8 cellular contexts compared by ENCODE assay signal in the genomic region with DNA sequence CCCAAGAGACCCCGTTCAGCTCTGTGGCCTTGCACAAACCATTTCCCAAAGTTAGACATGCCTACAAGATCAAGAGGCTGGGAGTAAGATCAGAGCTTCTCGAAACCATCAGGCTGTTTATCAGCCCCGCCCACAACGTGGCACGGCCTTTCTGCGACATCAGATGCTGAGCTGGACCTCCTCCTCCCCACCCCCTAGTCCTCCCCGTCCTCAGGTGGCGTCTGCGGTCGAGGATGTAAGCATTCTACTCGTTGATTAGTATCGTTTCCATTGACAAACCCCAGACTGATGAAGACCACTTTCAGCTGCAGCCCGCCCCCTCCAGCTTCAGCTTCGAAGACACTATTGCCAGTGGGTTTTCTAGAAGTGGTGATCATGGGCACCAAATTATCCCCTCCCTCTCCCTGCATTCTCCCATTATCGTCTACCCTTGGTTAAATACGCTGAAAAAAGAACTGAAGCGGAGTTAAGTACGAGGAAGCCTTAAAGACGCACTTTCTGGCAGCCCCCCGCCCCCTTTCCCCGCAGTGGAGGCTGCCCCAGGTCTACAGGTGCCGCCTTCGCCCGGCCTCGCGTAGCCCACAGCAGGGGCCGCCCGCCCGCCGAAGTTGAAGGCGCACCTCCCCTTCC. TPM values are rescaled to one million over a fixed set of nuclear protein-coding genes. Genes with fewer than 3 reads are reported as not detected.
DNase-seq lines count a peak whose midpoint lies in the region; ATAC-seq and TF ChIP-seq lines count a peak whose summit lies in the region.

No MANE protein-coding gene starts in this region.

- H3K4me2 ChIP-seq in BLaER1 treated with 17β-estradiol and CSF1 and Interleukin-3, amounts not matched to agents 10 nM and 100 nM, result peak overlapping the region; percentile 86 to 100 (median 98)

- ATAC-seq in GM19351 (IDR thresholded peaks at IDR 0.05; ENCODE audit: unreplicated experiment) (peak; percentile 42), HG03196 (IDR thresholded peaks at IDR 0.05; ENCODE audit: unreplicated experiment) (no peak)

- intact Hi-C loops in MCF 10A (cut with micrococcal nuclease), result loop anchor here (1.0 to 5.0 kb wide), 3 partner anchors 52 to 853 kb away; a partner anchor contains a TSS

- peak; percentile 39 for DNase-seq in NCI-H510A treated with DMSO at 0.1 percent for 48 hours (lab: John Stamatoyannopoulos, UW)
- peak; percentile 61 for DNase-seq in MCF 10A (ENCODE audit: unreplicated experiment)
- peak; percentile 57 for DNase-seq in iris pigment epithelial cell (ENCODE audit: low read depth)
- peak; percentile 26 for DNase-seq in stimulated activated CD8-positive, alpha-beta memory T cell treated with anti-CD3 and anti-CD28 coated beads, Interleukin-4, amount 100 ng/mL, for 48 hours
- DNase-seq in cerebellar nuclear complex (lab: John Stamatoyannopoulos, UW), result no peak

- H3K9ac ChIP-seq in BLaER1 treated with 17β-estradiol and CSF1 and Interleukin-3, amounts not matched to agents 10 nM and 100 nM, result peak overlapping the region; percentile 50 to 79 (median 71); a peak in 20 of 22 replicates

- peaks cover 32 to 72% (median 60%) of the 10 kb centered on the region in 11 experiments for H3K27me3 ChIP-seq in BLaER1 treated with 17β-estradiol and CSF1 and Interleukin-3, amounts not matched to agents 10 nM and 100 nM

- peak overlapping the region; percentile 72 to 92 (median 76) for H3K4me3 ChIP-seq in BLaER1 treated with 17β-estradiol and CSF1 and Interleukin-3, amounts not matched to agents 10 nM and 100 nM

- H4K20me1 ChIP-seq in BLaER1 treated with 17β-estradiol and CSF1 and Interleukin-3, amounts not matched to agents 10 nM and 100 nM, result peaks cover 0 to 24% (median 0%) of the 10 kb centered on the region in 11 experiments; a peak in 7 of 22 replicates

- peak overlapping the region in 2 of 11 experiments; percentile 15 to 40; a peak in 3 of 22 replicates for H3K27ac ChIP-seq in BLaER1 treated with 17β-estradiol and CSF1 and Interleukin-3, amounts not matched to agents 10 nM and 100 nM

- H3K4me1 Mint-ChIP-seq in MCF 10A (ENCODE audit: insufficient read depth, unreplicated experiment), result peaks cover 38% of the 10 kb centered on the region

- POLR2A ChIA-PET in MCF 10A (lab: Yijun Ruan, JAX), result interaction anchor here (0.7 to 2.0 kb wide), 7 partner anchors 12 to 507 kb away, joined by 3 to 6 read pairs (median 4); a partner anchor contains a TSS

- H3K27ac Mint-ChIP-seq in MCF 10A (ENCODE audit: low read depth, unreplicated experiment), result peak overlapping the region; percentile 86

- CTCF ChIA-PET in MCF 10A (lab: Yijun Ruan, JAX), result interaction anchor here (0.6 to 2.8 kb wide), 6 partner anchors 49 to 1930 kb away, joined by 3 to 8 read pairs (median 3); a partner anchor contains a TSS

- no peaks in the 10 kb centered on the region for H3K9me3 Mint-ChIP-seq in MCF 10A (ENCODE audit: unreplicated experiment)

- BruUV-seq in MCF 10A (replicated peaks; lab: Mats Ljungman, UMichigan), result no TSS peak

- peak overlapping the region; percentile 80 for H3K4me3 Mint-ChIP-seq in MCF 10A (ENCODE audit: unreplicated experiment)

- H3K27me3 Mint-ChIP-seq in MCF 10A (ENCODE audit: insufficient read depth, unreplicated experiment), result no peaks in the 10 kb centered on the region

- no peak for TF ChIP-seq CTCF in MCF 10A (IDR thresholded peaks at IDR 0.05; ENCODE audit: unreplicated experiment)

- no peaks in the 10 kb centered on the region for H3K36me3 ChIP-seq in BLaER1 treated with 17β-estradiol and CSF1 and Interleukin-3, amounts not matched to agents 10 nM and 100 nM

- no peaks in the 10 kb centered on the region for H3K9me3 ChIP-seq in BLaER1 treated with 17β-estradiol and CSF1 and Interleukin-3, amounts not matched to agents 10 nM and 100 nM (replicated peaks in 1 of 11)

- H3K36me3 Mint-ChIP-seq in MCF 10A (ENCODE audit: insufficient read depth, unreplicated experiment), result peaks cover 6% of the 10 kb centered on the region

- H3K4me1 ChIP-seq in BLaER1 treated with 17β-estradiol and CSF1 and Interleukin-3, amounts not matched to agents 10 nM and 100 nM, result peaks cover 11 to 26% (median 22%) of the 10 kb centered on the region in 10 experiments; a peak in 19 of 20 replicates

RNA-seq across cellular contexts. Expression of a gene that starts 1.1 kb away (rescaled TPM):
- 45.3 and 65.0 TPM in 2 replicates for total RNA-seq in MCF 10A (2022)

RNA-seq across cellular contexts. Expression of a gene that starts 53.6 kb away (rescaled TPM):
- total RNA-seq in MCF 10A (2022), result 0.98 and 1.3 TPM in 2 replicates

Comparison
In these comparisons a context has a peak if more than half of its experiments do, and no peak if none do; other contexts are left out.
1. DNase-seq: peak in NCI-H510A treated with DMSO at 0.1 percent for 48 hours (single experiment), MCF 10A (single experiment), iris pigment epithelial cell (single experiment) and stimulated activated CD8-positive, alpha-beta memory T cell treated with anti-CD3 and anti-CD28 coated beads, Interleukin-4, amount 100 ng/mL, for 48 hours (single experiment); none in cerebellar nuclear complex (0 of 2).